2 cellular contexts compared by ENCODE assay signal in the genomic region with DNA sequence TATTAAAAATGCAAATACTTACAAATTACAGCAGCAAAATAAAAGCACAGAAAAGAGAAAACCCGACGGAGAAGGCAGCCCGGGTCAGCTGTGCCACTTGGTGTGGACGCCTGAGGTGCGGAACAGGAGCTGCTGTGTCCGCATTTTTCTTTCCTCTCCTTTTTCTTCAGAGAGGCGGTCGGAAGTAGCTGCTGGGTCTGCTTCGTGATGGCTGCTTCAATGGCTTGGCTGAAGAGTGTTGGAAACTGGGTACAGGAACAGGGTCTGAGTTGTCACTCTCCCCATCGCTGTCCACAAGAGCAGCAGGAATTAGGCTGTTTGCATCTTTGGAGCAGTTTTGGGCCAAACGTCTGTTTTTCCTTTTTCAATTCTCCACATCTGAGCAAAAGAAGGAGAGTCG.
TF ChIP-seq lines count a peak whose summit lies in the region.

No MANE protein-coding gene starts in this region.

TF ChIP-seq in GM23338, 12 proteins besides CTCF, POLR2A, EP300 and RAD21:
- TF ChIP-seq CREB1 (CRISPR knock-in tag; IDR thresholded peaks at IDR 0.05; ENCODE audit: low read depth) (no peak), JUNB (IDR thresholded peaks at IDR 0.05; ENCODE audit: unreplicated experiment) (no peak), STAT1 (IDR thresholded peaks at IDR 0.05; ENCODE audit: unreplicated experiment) (no peak)

TF ChIP-seq in H1, 55 proteins besides CTCF, POLR2A, EP300 and RAD21:
- TF ChIP-seq ATF2 (IDR thresholded peaks at IDR 0.05; ENCODE audit: low read length): no peak
- no peak for TF ChIP-seq SAP30 (IDR thresholded peaks at IDR 0.05; ENCODE audit: insufficient read depth, insufficient replicate concordance, low read length)
- no peak for TF ChIP-seq RBBP5 (IDR thresholded peaks at IDR 0.05; ENCODE audit: borderline replicate concordance, low read depth, low read length)
- TF ChIP-seq TEAD4 (IDR thresholded peaks at IDR 0.05; ENCODE audit: low read depth, low read length): no peak
- no peak for TF ChIP-seq TAF7 (optimal IDR thresholded peaks at IDR 0.05; ENCODE audit: borderline replicate concordance, low read depth, low read length)
- TF ChIP-seq HDAC6 (IDR thresholded peaks at IDR 0.05; ENCODE audit: low read depth, low read length): no peak
- no peak for TF ChIP-seq SIN3A (conservative IDR thresholded peaks at IDR 0.05 in 1 of 2, IDR thresholded peaks at IDR 0.05 in 1 of 2; ENCODE audit: low read depth in 1 of 2, low read length in 2 of 2)
- TF ChIP-seq KDM4A (IDR thresholded peaks at IDR 0.05; ENCODE audit: low read depth, low read length, severe bottlenecking): no peak
- TF ChIP-seq BACH1 (IDR thresholded peaks at IDR 0.05; ENCODE audit: low read length): no peak
- TF ChIP-seq GABPA (IDR thresholded peaks at IDR 0.05; ENCODE audit: borderline replicate concordance, insufficient read depth, low read length): no peak
- TF ChIP-seq NANOG (IDR thresholded peaks at IDR 0.05; ENCODE audit: insufficient read depth, low read depth, low read length, poor library complexity, severe bottlenecking): no peak
- no peak for TF ChIP-seq BRCA1 (IDR thresholded peaks at IDR 0.05; ENCODE audit: low read depth, low read length)
- no peak for TF ChIP-seq RNF2 (IDR thresholded peaks at IDR 0.05; ENCODE audit: borderline replicate concordance, low read depth, low read length, missing control alignments, poor library complexity, severe bottlenecking)
- no peak for TF ChIP-seq SP4 (IDR thresholded peaks at IDR 0.05; ENCODE audit: low read length)
- TF ChIP-seq SUZ12 (IDR thresholded peaks at IDR 0.05; ENCODE audit: low read length): no peak
- TF ChIP-seq SP2 (IDR thresholded peaks at IDR 0.05; ENCODE audit: low read length): no peak
- no peak for TF ChIP-seq TBP (IDR thresholded peaks at IDR 0.05; ENCODE audit: low read depth, low read length)
